In genomic region chr1:236103646-236104218, GRCh38 we compare ENCODE assay signal across 9 cellular contexts. TPM values are rescaled to one million over a fixed set of nuclear protein-coding genes. Genes with fewer than 3 reads are reported as not detected.
DNase-seq lines count a peak whose midpoint lies in the region; ATAC-seq and TF ChIP-seq lines count a peak whose summit lies in the region.
"Had no signal": no experiment of that assay in that cellular context is flagged by ENCODE, and none has a peak within 500 bp of the region (broad histone marks: within the 10 kb centered on the region; RNA-seq: fewer than 3 reads in every experiment).

No MANE protein-coding gene starts in this region.

- ATAC-seq in memory B cell (ENCODE audit: low read depth) = peak; percentile 59

- DNase-seq in Caki2 (ENCODE audit: low read depth) = peak; percentile 31
- DNase-seq in HEK293T (ENCODE audit: extremely low spot score) = peak; percentile 85
- peak; percentile 14 for DNase-seq in NCI-H526 treated with DMSO at 0.1 percent for 48 hours (lab: John Stamatoyannopoulos, UW)
- DNase-seq in activated CD4-positive, alpha-beta T cell treated with anti-CD3 and anti-CD28 coated beads, Interleukin-2, amount 50 U/mL, for 24 hours (ENCODE audit: low read depth in 1 of 2, low spot score in 1 of 2) = peak; percentile 36 to 47
- DNase-seq in effector CD4-positive, alpha-beta T cell = peak; percentile 49
- DNase-seq in memory B cell (ENCODE audit: low spot score in 2 of 2) = peak; percentile 62 to 63
- peak; percentile 16 to 29 for DNase-seq in stimulated activated CD8-positive, alpha-beta memory T cell treated with anti-CD3 and anti-CD28 coated beads, Interleukin-7, amount 100 ng/mL, for 1 hour (ENCODE audit: low read depth in 2 of 2)
- DNase-seq in NCI-H187 treated with DMSO at 0.1 percent for 48 hours (lab: John Stamatoyannopoulos, UW) = no peak

- POLR2A ChIA-PET in HEK293T (lab: Yijun Ruan, JAX) = no interaction called here

- H3K9me3 Mint-ChIP-seq in memory B cell = no peaks in the 10 kb centered on the region
- H3K9me3 Mint-ChIP-seq: activated naive CD4-positive, alpha-beta T cell treated with anti-CD3 and anti-CD28 coated beads, Interleukin-2, amount 50 U/mL, for 24 hours had no signal

- H3K27ac Mint-ChIP-seq in memory B cell = no peak overlapping the region
- H3K27ac Mint-ChIP-seq: activated naive CD4-positive, alpha-beta T cell treated with anti-CD3 and anti-CD28 coated beads, Interleukin-2, amount 50 U/mL, for 24 hours had no signal

- in situ Hi-C loops in Caki2 (cut with HindIII; ENCODE audit: low pct_unique_long_range_greater_than_20kb, low sequenced_read_pairs) = no loop called here

- CTCF ChIA-PET in HEK293T (lab: Yijun Ruan, JAX) = interaction anchor here (0.7 to 1.7 kb wide), 7 partner anchors 11 to 437 kb away, joined by 3 to 6 read pairs (median 4); no protein-coding TSS in a partner anchor

- peaks cover 4% of the 10 kb centered on the region for H3K27me3 Mint-ChIP-seq in memory B cell
- H3K27me3 Mint-ChIP-seq: activated naive CD4-positive, alpha-beta T cell treated with anti-CD3 and anti-CD28 coated beads, Interleukin-2, amount 50 U/mL, for 24 hours had no signal

- H3K36me3 Mint-ChIP-seq in memory B cell = no peaks in the 10 kb centered on the region
- H3K36me3 Mint-ChIP-seq: activated naive CD4-positive, alpha-beta T cell treated with anti-CD3 and anti-CD28 coated beads, Interleukin-2, amount 50 U/mL, for 24 hours had no signal

- H3K4me3 Mint-ChIP-seq in memory B cell = no peak overlapping the region
- H3K4me3 Mint-ChIP-seq: activated naive CD4-positive, alpha-beta T cell treated with anti-CD3 and anti-CD28 coated beads, Interleukin-2, amount 50 U/mL, for 24 hours had no signal

- H3K4me1 Mint-ChIP-seq in memory B cell = peaks cover 2% of the 10 kb centered on the region

TF ChIP-seq in HEK293T, 16 proteins besides CTCF, POLR2A, EP300 and RAD21:
- no peak for TF ChIP-seq NFRKB (IDR thresholded peaks at IDR 0.05)
- TF ChIP-seq TARDBP (IDR thresholded peaks at IDR 0.05) = no peak
- TF ChIP-seq BHLHE40 (IDR thresholded peaks at IDR 0.05; ENCODE audit: borderline replicate concordance) = no peak
- TF ChIP-seq, protein P1, sequence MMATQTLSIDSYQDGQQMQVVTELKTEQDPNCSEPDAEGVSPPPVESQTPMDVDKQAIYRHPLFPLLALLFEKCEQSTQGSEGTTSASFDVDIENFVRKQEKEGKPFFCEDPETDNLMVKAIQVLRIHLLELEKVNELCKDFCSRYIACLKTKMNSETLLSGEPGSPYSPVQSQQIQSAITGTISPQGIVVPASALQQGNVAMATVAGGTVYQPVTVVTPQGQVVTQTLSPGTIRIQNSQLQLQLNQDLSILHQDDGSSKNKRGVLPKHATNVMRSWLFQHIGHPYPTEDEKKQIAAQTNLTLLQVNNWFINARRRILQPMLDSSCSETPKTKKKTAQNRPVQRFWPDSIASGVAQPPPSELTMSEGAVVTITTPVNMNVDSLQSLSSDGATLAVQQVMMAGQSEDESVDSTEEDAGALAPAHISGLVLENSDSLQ (IDR thresholded peaks at IDR 0.05) = peak; percentile 59; the same call in 1 of the 2 replicates
- TF ChIP-seq FOXK2 (IDR thresholded peaks at IDR 0.05) = no peak
- no peak for TF ChIP-seq FOXM1 (IDR thresholded peaks at IDR 0.05; ENCODE audit: borderline replicate concordance)
- TF ChIP-seq ARNT (IDR thresholded peaks at IDR 0.05) = no peak
- no peak for TF ChIP-seq CTBP1 (IDR thresholded peaks at IDR 0.05; ENCODE audit: borderline replicate concordance)

RNA-seq across cellular contexts. Expression of gene GPR137B, which starts 38.6 kb away (rescaled TPM):
- total RNA-seq in Caki2 (2014; rRNA removed; shearing (Covaris generic); ENCODE audit: low replicate concordance) = 0.84 and 5.9 TPM in 2 replicates

RNA-seq across cellular contexts. Expression of gene NID1, which starts 38.8 kb away (rescaled TPM):
- total RNA-seq in Caki2 (2014; rRNA removed; shearing (Covaris generic); ENCODE audit: low replicate concordance) = 0.37 and 1.2 TPM in 2 replicates
